ENCODE assay signal across 8 cellular contexts in the genomic region with DNA sequence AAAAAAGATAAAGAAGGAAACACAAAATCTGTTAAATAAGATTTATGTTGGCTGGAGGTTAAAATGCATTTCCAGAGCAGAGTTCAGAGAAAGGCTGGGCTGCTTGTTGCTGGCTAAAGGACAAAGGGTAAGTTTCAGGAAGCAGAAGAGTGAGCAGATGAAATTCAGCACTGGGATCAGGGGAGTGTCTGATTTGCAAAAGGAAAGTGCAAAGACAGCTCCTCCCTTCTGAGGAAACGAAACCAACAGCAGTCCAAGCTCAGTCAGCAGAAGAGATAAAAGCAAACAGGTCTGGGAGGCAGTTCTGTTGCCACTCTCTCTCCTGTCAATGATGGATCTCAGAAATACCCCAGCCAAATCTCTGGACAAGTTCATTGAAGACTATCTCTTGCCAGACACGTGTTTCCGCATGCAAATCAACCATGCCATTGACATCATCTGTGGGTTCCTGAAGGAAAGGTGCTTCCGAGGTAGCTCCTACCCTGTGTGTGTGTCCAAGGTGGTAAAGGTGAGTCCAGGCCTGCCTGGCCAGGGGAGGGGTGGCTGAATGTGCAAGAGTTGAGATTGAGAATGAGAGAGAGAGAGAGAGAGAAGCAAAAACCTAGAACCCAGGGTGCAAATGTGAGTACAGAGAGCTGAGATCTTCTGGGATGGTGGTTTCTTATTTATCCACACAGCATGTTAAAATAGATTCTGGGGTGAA. TPM values are rescaled to one million over a fixed set of nuclear protein-coding genes. Genes with fewer than 3 reads are reported as not detected.
A peak's percentile ranks its signal among the peaks of the same experiment; 100 is the strongest.
DNase-seq lines count a peak whose midpoint lies in the region; ATAC-seq and TF ChIP-seq lines count a peak whose summit lies in the region.

OAS1 (plus strand) TSS at position 251 of the 703 bp plus-strand sequence; CDS start at position 329, 78 bp downstream.

- no peaks in the 10 kb centered on the region for H3K27me3 ChIP-seq in prostate gland (replicated peaks; ENCODE audit: insufficient read depth)

- TF ChIP-seq CTCF in prostate gland (IDR thresholded peaks at IDR 0.05), result no peak

- peak; percentile 81 for TF ChIP-seq POLR2A in GM18505 (IDR thresholded peaks at IDR 0.05; ENCODE audit: borderline replicate concordance, extremely low read depth, insufficient read depth, insufficient read length)
- TF ChIP-seq POLR2A in prostate gland (IDR thresholded peaks at IDR 0.05), result peak; percentile 38

- peaks cover 47% of the 10 kb centered on the region for H3K4me1 Mint-ChIP-seq in activated T-helper 17 cell treated with anti-CD3 and anti-CD28 coated beads, Interleukin-2, amount 50 U/mL, for 72 hours

- peak within 1 kb of the TSS; percentile 80 for H3K27ac Mint-ChIP-seq in activated T-helper 17 cell treated with anti-CD3 and anti-CD28 coated beads, Interleukin-2, amount 50 U/mL, for 72 hours

- no peaks in the 10 kb centered on the region for H3K36me3 ChIP-seq in prostate gland

- no peaks in the 10 kb centered on the region for H3K27me3 Mint-ChIP-seq in activated T-helper 17 cell treated with anti-CD3 and anti-CD28 coated beads, Interleukin-2, amount 50 U/mL, for 72 hours

- WGBS in prostate gland, result 9% methylated on average over 4 of the region's 4 CpGs

- intact Hi-C loops in prostate gland (cut with DNase I), result loop anchor here (10.0 kb wide), 1 partner anchor 118 kb away; no protein-coding TSS in a partner anchor

- H3K4me3 Mint-ChIP-seq in activated T-helper 17 cell treated with anti-CD3 and anti-CD28 coated beads, Interleukin-2, amount 50 U/mL, for 72 hours, result peak within 1 kb of the TSS; percentile 89

- H3K4me1 ChIP-seq in prostate gland (replicated peaks), result no peaks in the 10 kb centered on the region

- no peaks in the 10 kb centered on the region for H3K9me3 ChIP-seq in prostate gland

- peak within 1 kb of the TSS; percentile 20 to 28 for H3K4me3 ChIP-seq in prostate gland

- ATAC-seq in GM18505 (IDR thresholded peaks at IDR 0.05; ENCODE audit: unreplicated experiment) (peak; percentile 63), HG02884 (IDR thresholded peaks at IDR 0.05; ENCODE audit: unreplicated experiment) (peak; percentile 69)
- ATAC-seq in activated T-helper 17 cell treated with anti-CD3 and anti-CD28 coated beads, Interleukin-2, amount 50 U/mL, for 72 hours (replicated peaks), result peak; percentile 79

- peak within 1 kb of the TSS; percentile 30 to 66 for H3K27ac ChIP-seq in prostate gland

- DNase-seq in AG08396 (ENCODE audit: low spot score) (peak; percentile 38), NCI-H2227 (lab: John Stamatoyannopoulos, UW; ENCODE audit: unreplicated experiment) (peak; percentile 57), glomerular visceral epithelial cell (ENCODE audit: extremely low spot score) (peak; percentile 63), prostate gland (ENCODE audit: low spot score) (peak; percentile 59), GOT3 (lab: John Stamatoyannopoulos, UW) (no peak)

- no peaks in the 10 kb centered on the region for H3K9me3 Mint-ChIP-seq in activated T-helper 17 cell treated with anti-CD3 and anti-CD28 coated beads, Interleukin-2, amount 50 U/mL, for 72 hours

- no peaks in the 10 kb centered on the region for H3K36me3 Mint-ChIP-seq in activated T-helper 17 cell treated with anti-CD3 and anti-CD28 coated beads, Interleukin-2, amount 50 U/mL, for 72 hours (ENCODE audit: low read depth)

RNA-seq across cellular contexts. Expression of gene OAS1, which starts in this region (rescaled TPM):
- total RNA-seq in activated T-helper 17 cell treated with anti-CD3 and anti-CD28 coated beads, Interleukin-2, amount 50 U/mL, for 72 hours, result 10 to 100 TPM; 15.6 to 20.9 TPM
- 10 to 100 TPM in 1 of 2 donors, 1 to 10 TPM in 1; 8.2 to 14.2 TPM for total RNA-seq in prostate gland
